ENCODE assay signal across 8 cellular contexts in the genomic region with DNA sequence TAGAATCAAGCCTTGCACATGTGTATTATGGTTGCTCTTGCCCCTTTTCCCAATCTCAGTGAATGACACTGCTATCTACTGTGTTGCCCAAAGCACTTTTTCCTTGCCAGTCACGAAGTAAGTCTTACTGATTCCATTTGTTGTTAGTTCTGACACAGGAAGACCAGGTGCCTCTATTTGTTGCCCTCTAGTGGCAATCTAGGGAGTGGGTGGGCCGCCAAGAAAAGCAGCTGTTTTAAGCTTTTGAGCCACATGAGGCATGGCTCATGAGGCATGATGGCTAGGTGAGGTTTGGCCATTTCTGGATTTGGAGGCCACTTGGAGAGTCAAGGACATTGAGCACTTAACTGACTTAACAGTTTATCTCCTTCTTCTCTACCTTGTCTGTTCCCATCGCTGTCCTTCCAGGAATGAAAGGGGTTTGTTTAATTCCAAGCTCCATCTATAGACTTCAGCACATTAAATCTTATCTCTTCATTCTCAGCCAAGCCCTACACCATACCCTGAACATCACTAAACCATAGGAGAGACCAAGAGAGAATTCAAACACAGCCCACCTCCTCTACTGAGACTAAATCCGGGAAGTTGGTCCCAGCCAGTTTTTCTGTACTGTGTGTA.
DNase-seq lines count a peak whose midpoint lies in the region; ATAC-seq, FAIRE-seq and TF ChIP-seq lines count a peak whose summit lies in the region.

No MANE protein-coding gene starts in this region.

- peak; percentile 97 to 98 for ATAC-seq in A549
- no peak for ATAC-seq in HG02642 (IDR thresholded peaks at IDR 0.05; ENCODE audit: poor library complexity, unreplicated experiment)

- CTCF ChIA-PET in A549 (lab: Yijun Ruan, JAX): interaction anchor here (0.7 to 5.0 kb wide), 31 partner anchors 8 to 665 kb away, joined by 3 to 45 read pairs (median 4); a partner anchor contains a TSS

- H3K9ac ChIP-seq in endodermal cell (ENCODE audit: extremely low read depth, low read length, poor library complexity, severe bottlenecking): no peak overlapping the region

- H3K27ac Mint-ChIP-seq in endodermal cell (no peak overlapping the region), nephron progenitor cell (no peak overlapping the region)

- TF ChIP-seq EP300 in A549 (IDR thresholded peaks at IDR 0.05): no peak

- no peak overlapping the region for H3K4me2 ChIP-seq in A549

- peaks cover 74% of the 10 kb centered on the region for H3K36me3 ChIP-seq in endodermal cell (ENCODE audit: control insufficient read depth, insufficient read depth, low read length)
- H3K36me3 ChIP-seq in uterus: no peaks in the 10 kb centered on the region

- no peak for TF ChIP-seq POLR2A in A549 (IDR thresholded peaks at IDR 0.05; ENCODE audit: low read length)
- TF ChIP-seq POLR2A in uterus (IDR thresholded peaks at IDR 0.05): no peak

- H3K4me3 Mint-ChIP-seq in endodermal cell (no peak overlapping the region), nephron progenitor cell (no peak overlapping the region)

- intact Hi-C loops in uterus (cut with DNase I; ENCODE audit: low total_unique reads): no loop called here

- H3K27me3 Mint-ChIP-seq in endodermal cell (ENCODE audit: insufficient read depth): no peaks in the 10 kb centered on the region
- H3K27me3 Mint-ChIP-seq in nephron progenitor cell (ENCODE audit: low read depth, poor library complexity): no peaks in the 10 kb centered on the region

- TF ChIP-seq RAD21 in A549 (conservative IDR thresholded peaks at IDR 0.05 in 1 of 2, IDR thresholded peaks at IDR 0.05 in 1 of 2): peak; percentile 42 to 55

- POLR2A ChIA-PET in A549 (lab: Yijun Ruan, JAX): no interaction called here

- DNase-seq in A549 (ENCODE audit: low read depth in 1 of 2, low spot score in 1 of 2) (peak; percentile 66 to 74), NCI-H2171 (lab: John Stamatoyannopoulos, UW) (peak; percentile 34), endodermal cell (peak; percentile 90), nephron progenitor cell (peak; percentile 55), uterus (peak; percentile 32 to 34)
- DNase-seq in activated CD4-positive, alpha-beta T cell treated with anti-CD3 and anti-CD28 coated beads, Interleukin-2, amount 50 U/mL, for 1 hour: peak; percentile 39

- TF ChIP-seq CTCF in A549 (IDR thresholded peaks at IDR 0.05) (peak; percentile 75), GM12872 (IDR thresholded peaks at IDR 0.05; ENCODE audit: insufficient read depth, low read depth, low read length) (peak; percentile 88), endodermal cell (conservative IDR thresholded peaks at IDR 0.05) (peak; percentile 90), nephron progenitor cell (IDR thresholded peaks at IDR 0.05) (peak; percentile 70), uterus (IDR thresholded peaks at IDR 0.05) (peak; percentile 29 to 62 (median 37))

- H3K27ac ChIP-seq in A549 (no peak overlapping the region), endodermal cell (ENCODE audit: low read depth, low read length) (no peak overlapping the region), uterus (no peak overlapping the region)

- H3K36me3 Mint-ChIP-seq in endodermal cell (ENCODE audit: low read depth) (peaks cover 60% of the 10 kb centered on the region), nephron progenitor cell (ENCODE audit: low read depth) (peaks cover 47% of the 10 kb centered on the region)

- H3K9me3 Mint-ChIP-seq in endodermal cell: no peaks in the 10 kb centered on the region
- no peaks in the 10 kb centered on the region for H3K9me3 Mint-ChIP-seq in nephron progenitor cell

- H3K27me3 ChIP-seq in endodermal cell (ENCODE audit: control insufficient read depth, insufficient read depth, low read length, poor library complexity, severe bottlenecking) (no peaks in the 10 kb centered on the region), uterus (no peaks in the 10 kb centered on the region)

- WGBS in A549 (ENCODE audit: missing lambda C conversion rate): 64% methylated on average over 4 of the region's 4 CpGs
- WGBS in endodermal cell (ENCODE audit: insufficient coverage in 1 of 2, insufficient read length in 1 of 2), 2 experiments: 57 to 63% methylated on average over 3 to 4 of the region's 4 CpGs

- H3K4me1 ChIP-seq in A549 (peaks cover 6% of the 10 kb centered on the region; the same call in 1 of the 3 replicates), endodermal cell (ENCODE audit: control insufficient read depth, insufficient read depth, low read length) (no peaks in the 10 kb centered on the region), uterus (no peaks in the 10 kb centered on the region)

- H3K4me3 ChIP-seq in A549 (no peak overlapping the region), endodermal cell (ENCODE audit: low read length) (no peak overlapping the region), uterus (no peak overlapping the region)

- H3K9me3 ChIP-seq in A549 (no peaks in the 10 kb centered on the region), endodermal cell (ENCODE audit: control insufficient read depth, low read length) (no peaks in the 10 kb centered on the region), uterus (no peaks in the 10 kb centered on the region)

- H3K4me1 Mint-ChIP-seq in endodermal cell: peaks cover 4% of the 10 kb centered on the region
- H3K4me1 Mint-ChIP-seq in nephron progenitor cell: peaks cover 24% of the 10 kb centered on the region

- FAIRE-seq in A549 (lab: Jason Lieb, UNC): peak; percentile 56

TF ChIP-seq in A549, 52 proteins besides CTCF, POLR2A, EP300 and RAD21:
- TF ChIP-seq NPAS2 (CRISPR knock-in tag; IDR thresholded peaks at IDR 0.05; ENCODE audit: borderline replicate concordance): no peak
- TF ChIP-seq SMC3 (IDR thresholded peaks at IDR 0.05): peak; percentile 56
- TF ChIP-seq, protein P1, sequence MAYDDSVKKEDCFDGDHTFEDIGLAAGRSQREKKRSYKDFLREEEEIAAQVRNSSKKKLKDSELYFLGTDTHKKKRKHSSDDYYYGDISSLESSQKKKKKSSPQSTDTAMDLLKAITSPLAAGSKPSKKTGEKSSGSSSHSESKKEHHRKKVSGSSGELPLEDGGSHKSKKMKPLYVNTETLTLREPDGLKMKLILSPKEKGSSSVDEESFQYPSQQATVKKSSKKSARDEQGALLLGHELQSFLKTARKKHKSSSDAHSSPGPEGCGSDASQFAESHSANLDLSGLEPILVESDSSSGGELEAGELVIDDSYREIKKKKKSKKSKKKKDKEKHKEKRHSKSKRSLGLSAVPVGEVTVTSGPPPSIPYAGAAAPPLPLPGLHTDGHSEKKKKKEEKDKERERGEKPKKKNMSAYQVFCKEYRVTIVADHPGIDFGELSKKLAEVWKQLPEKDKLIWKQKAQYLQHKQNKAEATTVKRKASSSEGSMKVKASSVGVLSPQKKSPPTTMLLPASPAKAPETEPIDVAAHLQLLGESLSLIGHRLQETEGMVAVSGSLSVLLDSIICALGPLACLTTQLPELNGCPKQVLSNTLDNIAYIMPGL (CRISPR knock-in tag; IDR thresholded peaks at IDR 0.05; ENCODE audit: borderline replicate concordance): no peak
- TF ChIP-seq, protein P2, sequence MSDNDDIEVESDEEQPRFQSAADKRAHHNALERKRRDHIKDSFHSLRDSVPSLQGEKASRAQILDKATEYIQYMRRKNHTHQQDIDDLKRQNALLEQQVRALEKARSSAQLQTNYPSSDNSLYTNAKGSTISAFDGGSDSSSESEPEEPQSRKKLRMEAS (IDR thresholded peaks at IDR 0.05): peak; percentile 48; the same call in 1 of the 2 replicates
- TF ChIP-seq RCOR1 (IDR thresholded peaks at IDR 0.05; ENCODE audit: low read depth, low read length): no peak
- no peak for TF ChIP-seq KDM5A (IDR thresholded peaks at IDR 0.05)
- no peak for TF ChIP-seq HOXA7 (CRISPR knock-in tag; IDR thresholded peaks at IDR 0.05)

Comparison
In these comparisons a context has a peak if more than half of its experiments do, and no peak if none do; other contexts are left out.
1. DNase-seq: peak in every context shown above with its lines; median percentile 90 in endodermal cell; 70 in A549; 55 in nephron progenitor cell; 39 in activated CD4-positive, alpha-beta T cell treated with anti-CD3 and anti-CD28 coated beads, Interleukin-2, amount 50 U/mL, for 1 hour; 34 in NCI-H2171; 33 in uterus.
2. CTCF ChIP-seq: peak in every context shown above with its lines; median percentile 90 in endodermal cell; 88 in GM12872; 75 in A549; 70 in nephron progenitor cell; 37 in uterus.